ENCODE assay signal across 1 cellular context in the genomic region with DNA sequence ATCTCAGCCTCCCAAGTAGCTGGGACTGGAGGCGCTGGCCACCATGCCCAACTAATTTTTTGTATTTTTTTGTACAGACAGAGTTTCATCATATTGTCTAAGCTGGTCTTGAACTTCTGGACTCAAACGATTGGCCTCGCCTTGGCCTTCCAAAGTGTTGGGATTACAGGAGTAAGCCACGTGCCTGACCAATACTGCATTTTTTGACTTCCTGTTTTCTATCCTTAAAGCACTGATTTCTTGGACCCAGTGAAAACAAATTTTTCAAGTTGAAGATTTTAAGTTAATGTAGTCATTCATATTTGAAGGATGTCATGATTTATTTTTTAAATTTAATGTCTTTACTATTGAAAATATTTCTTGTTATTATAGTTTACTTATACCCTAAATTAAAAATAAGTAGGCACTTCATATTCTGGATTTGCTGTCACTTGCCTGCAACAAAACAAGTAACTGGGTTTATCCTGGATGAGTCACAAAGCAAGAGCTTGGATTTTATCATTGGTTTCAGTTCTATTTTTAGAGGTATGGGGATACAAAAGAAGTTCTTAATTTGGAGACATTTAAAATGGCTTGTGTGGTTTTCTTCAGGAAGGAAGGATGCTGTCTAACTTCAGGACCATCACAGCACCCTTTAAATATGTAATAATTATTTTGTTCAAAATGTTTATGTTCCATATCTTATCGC.
TF ChIP-seq lines count a peak whose summit lies in the region.

No MANE protein-coding gene starts in this region.

TF ChIP-seq in HepG2, 621 proteins besides CTCF, POLR2A, EP300 and RAD21 (continued from another document):
- TF ChIP-seq ZBTB20 (CRISPR knock-in tag; IDR thresholded peaks at IDR 0.05; ENCODE audit: borderline replicate concordance, low read depth) (no peak), SP4 (CRISPR knock-in tag; IDR thresholded peaks at IDR 0.05) (no peak), SNRNP70 (IDR thresholded peaks at IDR 0.05; ENCODE audit: low read depth, low read length) (no peak), GATA4 (IDR thresholded peaks at IDR 0.05; ENCODE audit: borderline replicate concordance, low read depth) (no peak), ZNF563 (CRISPR knock-in tag; IDR thresholded peaks at IDR 0.05) (no peak), ZNF605 (CRISPR knock-in tag; IDR thresholded peaks at IDR 0.05) (no peak), HNRNPK (IDR thresholded peaks at IDR 0.05; ENCODE audit: low read depth, low read length, poor library complexity, severe bottlenecking) (no peak), ATM (IDR thresholded peaks at IDR 0.05; ENCODE audit: borderline replicate concordance) (no peak), ZMYM2 (CRISPR knock-in tag; IDR thresholded peaks at IDR 0.05) (no peak), NONO (IDR thresholded peaks at IDR 0.05) (no peak), NONO (CRISPR knock-in tag; conservative IDR thresholded peaks at IDR 0.05) (no peak), ZNF781 (CRISPR knock-in tag; IDR thresholded peaks at IDR 0.05; ENCODE audit: borderline replicate concordance, not compliant biosample characterization) (no peak), HNRNPUL1 (IDR thresholded peaks at IDR 0.05; ENCODE audit: low read depth, low read length) (no peak)
